2 cellular contexts compared by ENCODE assay signal in genomic region chr12:104313568-104314241, GRCh38.
TF ChIP-seq lines count a peak whose summit lies in the region.

No MANE protein-coding gene starts in this region.

TF ChIP-seq in HEK293, 187 proteins besides CTCF, POLR2A, EP300 and RAD21:
- TF ChIP-seq ZNF777 (tag by site-specific recombination; IDR thresholded peaks at IDR 0.05; ENCODE audit: borderline replicate concordance) = no peak
- TF ChIP-seq ZNF623 (tag by site-specific recombination; IDR thresholded peaks at IDR 0.05) = peak; percentile 90

TF ChIP-seq in GM12878, 131 proteins besides CTCF, POLR2A, EP300 and RAD21:
- TF ChIP-seq MEF2B (IDR thresholded peaks at IDR 0.05; ENCODE audit: partially characterized antibody, poor library complexity, severe bottlenecking) (no peak), KAT2A (conservative IDR thresholded peaks at IDR 0.05; ENCODE audit: control insufficient read depth, low read depth, low read length) (no peak), SUZ12 (IDR thresholded peaks at IDR 0.05; ENCODE audit: unreplicated experiment) (no peak), ZZZ3 (IDR thresholded peaks at IDR 0.05; ENCODE audit: control insufficient read depth, insufficient read length, low read depth) (no peak), POU2F2 (IDR thresholded peaks at IDR 0.05; ENCODE audit: borderline replicate concordance, low read depth, low read length) (no peak), TCF3 (IDR thresholded peaks at IDR 0.05; ENCODE audit: borderline replicate concordance, insufficient read depth, low read depth, low read length) (no peak), BHLHE40 (IDR thresholded peaks at IDR 0.05; ENCODE audit: borderline replicate concordance in 1 of 2, low read depth in 2 of 2, low read length in 1 of 2) (no peak), SREBF2 (IDR thresholded peaks at IDR 0.05; ENCODE audit: low read length) (no peak)
- TF ChIP-seq, protein P1, sequence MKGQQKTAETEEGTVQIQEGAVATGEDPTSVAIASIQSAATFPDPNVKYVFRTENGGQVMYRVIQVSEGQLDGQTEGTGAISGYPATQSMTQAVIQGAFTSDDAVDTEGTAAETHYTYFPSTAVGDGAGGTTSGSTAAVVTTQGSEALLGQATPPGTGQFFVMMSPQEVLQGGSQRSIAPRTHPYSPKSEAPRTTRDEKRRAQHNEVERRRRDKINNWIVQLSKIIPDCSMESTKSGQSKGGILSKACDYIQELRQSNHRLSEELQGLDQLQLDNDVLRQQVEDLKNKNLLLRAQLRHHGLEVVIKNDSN (IDR thresholded peaks at IDR 0.05; ENCODE audit: borderline replicate concordance, extremely low read length, insufficient read depth, low read depth, low read length) = no peak
